Comparison of ENCODE assay signal across 19 cellular contexts in genomic region chr13:109271555-109271954, GRCh38.
DNase-seq lines count a peak whose midpoint lies in the region; ATAC-seq and TF ChIP-seq lines count a peak whose summit lies in the region.
"Had no signal": no experiment of that assay in that cellular context is flagged by ENCODE, and none has a peak within 500 bp of the region (broad histone marks: within the 10 kb centered on the region; RNA-seq: fewer than 3 reads in every experiment).

No MANE protein-coding gene starts in this region.

- in situ Hi-C loops in Panc1 (cut with HindIII; ENCODE audit: low pct_unique_long_range_greater_than_20kb, low sequenced_read_pairs) = no loop called here

- H4K20me1 ChIP-seq in smooth muscle cell (ENCODE audit: low read depth) = no peaks in the 10 kb centered on the region

- H2AFZ ChIP-seq in smooth muscle cell (ENCODE audit: low read depth) = no peak overlapping the region

- H3K27me3 ChIP-seq in Panc1 (ENCODE audit: control insufficient read depth, insufficient read depth, low read length) = no peaks in the 10 kb centered on the region
- H3K27me3 ChIP-seq in esophagus squamous epithelium = no peaks in the 10 kb centered on the region
- H3K27me3 ChIP-seq in smooth muscle cell (ENCODE audit: low read depth) = no peaks in the 10 kb centered on the region
- H3K27me3 ChIP-seq: BE2C, left lung, stomach had no signal

- H3F3A ChIP-seq in smooth muscle cell (ENCODE audit: low read depth) = no peaks in the 10 kb centered on the region

- TF ChIP-seq CTCF in Panc1 (IDR thresholded peaks at IDR 0.05) = no peak
- TF ChIP-seq CTCF in esophagus squamous epithelium (IDR thresholded peaks at IDR 0.05) = no peak
- no peak for TF ChIP-seq CTCF in smooth muscle cell (IDR thresholded peaks at IDR 0.05; ENCODE audit: borderline replicate concordance, insufficient read depth, poor library complexity, severe bottlenecking)

- intact Hi-C loops in Panc1 (cut with micrococcal nuclease; ENCODE audit: unreplicated experiment) = loop anchor here (5.0 to 10.0 kb wide), 4 partner anchors 124 to 843 kb away; no protein-coding TSS in a partner anchor
- intact Hi-C loops in esophagus squamous epithelium (cut with DNase I) = loop anchor here (10.0 kb wide), 1 partner anchor 127 kb away; no protein-coding TSS in a partner anchor

- no peak for TF ChIP-seq POLR2A in esophagus squamous epithelium (IDR thresholded peaks at IDR 0.05)

- DNase-seq in NCI-H82 (lab: John Stamatoyannopoulos, UW) (peak; percentile 35), NCI-H82 treated with DMSO at 0.1 percent for 48 hours (lab: John Stamatoyannopoulos, UW; ENCODE audit: unreplicated experiment) (no peak), Panc1 (ENCODE audit: low read depth, low spot score) (no peak), esophagus squamous epithelium (lab: John Stamatoyannopoulos, UW) (no peak), smooth muscle cell (lab: John Stamatoyannopoulos, UW; ENCODE audit: unreplicated experiment) (no peak), GDM1 (lab: John Stamatoyannopoulos, UW) (no peak), DMS153 (lab: John Stamatoyannopoulos, UW) (no peak)
- DNase-seq: 8988T; activated CD4-positive, alpha-beta T cell treated with anti-CD3 and anti-CD28 coated beads for 36 hours; aorta; effector CD4-positive, alpha-beta T cell; left lung; NCI-H187; NK-92 treated with Interleukin-12 subunit alpha and Interleukin-12 subunit beta, amount 100 ng/mL, for 24 hours; stimulated activated CD4-positive, alpha-beta T cell treated with anti-CD3 and anti-CD28 coated beads, Interleukin-4, amount 100 ng/mL, for 4 hours; stomach had no signal

- CTCF ChIA-PET in Panc1 (lab: Charles Lee) = interaction anchor here (1.7 kb wide), 1 partner anchor 126 kb away, joined by 7 read pairs; no protein-coding TSS in a partner anchor

- H3K4me1 ChIP-seq in Panc1 (ENCODE audit: control insufficient read depth, insufficient read depth, low read length) (peaks cover 15% of the 10 kb centered on the region; the same call in 1 of the 2 replicates), esophagus squamous epithelium (peaks cover 0 to 30% (median 0%) of the 10 kb centered on the region in 3 donors), smooth muscle cell (ENCODE audit: low read depth) (peaks cover 34% of the 10 kb centered on the region)
- H3K4me1 ChIP-seq: stomach had no signal

- ATAC-seq in Panc1 (peak; percentile 59), HG03354 (IDR thresholded peaks at IDR 0.05; ENCODE audit: poor library complexity, severe bottlenecking, unreplicated experiment) (no peak)
- ATAC-seq: activated CD4-positive, alpha-beta T cell treated with anti-CD3 and anti-CD28 coated beads for 36 hours; left lung had no signal

- H3K27ac ChIP-seq in Panc1 (ENCODE audit: low read length) (peak overlapping the region; percentile 92), esophagus squamous epithelium (peak overlapping the region in 3 of 4 donors; percentile 64 to 79 (median 67)), smooth muscle cell (ENCODE audit: low read depth) (peak overlapping the region; percentile 37)
- H3K27ac ChIP-seq: KMS-11, left lung, stomach had no signal

- H3K9ac ChIP-seq in smooth muscle cell (ENCODE audit: low read depth) = no peak overlapping the region
- H3K9ac ChIP-seq: KMS-11 had no signal

- H3K4me3 ChIP-seq in Panc1 (ENCODE audit: low read depth in 2 of 2, low read length in 2 of 2) = peak overlapping the region; percentile 23 to 54
- no peak overlapping the region for H3K4me3 ChIP-seq in esophagus squamous epithelium
- no peak overlapping the region for H3K4me3 ChIP-seq in smooth muscle cell
- H3K4me3 ChIP-seq: left lung, stomach had no signal

- WGBS in esophagus squamous epithelium, 2 donors = 71 to 78% methylated on average over 2 of the region's 2 CpGs
- WGBS in smooth muscle cell (ENCODE audit: low lambda C conversion rate) = 93% methylated on average over 2 of the region's 2 CpGs

- BruUV-seq in Panc1 (replicated peaks; lab: Mats Ljungman, UMichigan) = no TSS peak

- H3K79me2 ChIP-seq in smooth muscle cell (ENCODE audit: low read depth) = no peaks in the 10 kb centered on the region

- H3K36me3 ChIP-seq in Panc1 (ENCODE audit: control insufficient read depth, insufficient read depth, low read length) (no peaks in the 10 kb centered on the region; the same call in 1 of the 2 replicates), esophagus squamous epithelium (no peaks in the 10 kb centered on the region), smooth muscle cell (ENCODE audit: low read depth) (no peaks in the 10 kb centered on the region)
- H3K36me3 ChIP-seq: BE2C, left lung, stomach had no signal

- H3K9me3 ChIP-seq in Panc1 (ENCODE audit: control insufficient read depth, insufficient read depth, low read depth, low read length) (no peaks in the 10 kb centered on the region), esophagus squamous epithelium (no peaks in the 10 kb centered on the region), smooth muscle cell (replicated peaks; ENCODE audit: low read depth) (no peaks in the 10 kb centered on the region)
- H3K9me3 ChIP-seq: BE2C, left lung, stomach had no signal

- POLR2A ChIA-PET in Panc1 (lab: Charles Lee) = no interaction called here

- H3K4me2 ChIP-seq in smooth muscle cell = no peak overlapping the region
- H3K4me2 ChIP-seq: KMS-11 had no signal

Comparison
In these comparisons a context has a peak if more than half of its experiments do, and no peak if none do; other contexts are left out.
1. H3K27ac ChIP-seq: peak in every context shown above with its lines; median percentile 92 in Panc1; 67 in esophagus squamous epithelium; 37 in smooth muscle cell.
2. H3K4me3 ChIP-seq: peak in Panc1 (2 of 2); none in esophagus squamous epithelium (0 of 4) and smooth muscle cell (single experiment).